ENCODE assay signal across 31 cellular contexts in genomic region chr7:105377903-105378302, GRCh38.
"Had no signal": no experiment of that assay in that cellular context is flagged by ENCODE, and none has a peak within 500 bp of the region (broad histone marks: within the 10 kb centered on the region; RNA-seq: fewer than 3 reads in every experiment).

No MANE protein-coding gene starts in this region.

- H3K9me3 ChIP-seq: ascending aorta, body of pancreas, breast epithelium, MG63 had no signal

- H3K27me3 ChIP-seq: ascending aorta, body of pancreas, breast epithelium, MG63 had no signal

- H3K4me2 ChIP-seq: PC-9 had no signal

- DNase-seq: activated CD4-positive, alpha-beta T cell treated with anti-CD3 and anti-CD28 coated beads, Interleukin-2, amount 10 ng/mL, durations not matched to agents 24 days and 14 days; activated CD4-positive, alpha-beta T cell treated with anti-CD3 and anti-CD28 coated beads, Interleukin-2, amount 50 U/mL, for 48 hours; activated CD8-positive, alpha-beta T cell treated with anti-CD3 and anti-CD28 coated beads, Interleukin-2, amount 10 ng/mL, durations not matched to agents 7 days and 5 days; activated gamma-delta T cell; activated naive CD4-positive, alpha-beta T cell treated with Interleukin-2 at 50 U/mL for 16 hours; activated naive CD8-positive, alpha-beta T cell treated with anti-CD3 and anti-CD28 coated beads, Interleukin-2, amount 10 ng/mL, durations not matched to agents 7 days and 5 days; activated T-cell treated with anti-CD3 and anti-CD28 coated beads, Interleukin-2, amount 50 U/mL, for 24 hours; amygdala; body of pancreas; Kasumi-1; MG63; NCI-H1048; NCI-H1105 treated with DMSO at 0.1 percent for 48 hours; NCI-H146; NCI-H187; NCI-H2029 treated with DMSO at 0.1 percent for 48 hours; NCI-H2107; NCI-H2171; NCI-H510A; NCI-H526; NCI-H748 treated with DMSO at 0.1 percent for 48 hours; PC-9; Right ventricle myocardium superior; SW 1271; T-helper 1 cell; T1000; WERI-Rb-1 had no signal

- H3K4me3 Mint-ChIP-seq: activated CD4-positive, alpha-beta T cell treated with anti-CD3 and anti-CD28 coated beads, Interleukin-2, amount 10 ng/mL, durations not matched to agents 24 days and 14 days; activated CD8-positive, alpha-beta T cell treated with anti-CD3 and anti-CD28 coated beads, Interleukin-2, amount 10 ng/mL, durations not matched to agents 7 days and 5 days; activated naive CD4-positive, alpha-beta T cell treated with anti-CD3 and anti-CD28 coated beads, Interleukin-2, amount 50 U/mL, for 24 hours; activated naive CD8-positive, alpha-beta T cell treated with anti-CD3 and anti-CD28 coated beads, Interleukin-2, amount 10 ng/mL, durations not matched to agents 7 days and 5 days; activated T-cell treated with anti-CD3 and anti-CD28 coated beads, Interleukin-2, amount 50 U/mL, for 24 hours had no signal

- H3K4me3 ChIP-seq: ascending aorta, body of pancreas, breast epithelium, MG63, PC-9 had no signal

- H3K9me3 Mint-ChIP-seq: activated CD4-positive, alpha-beta T cell treated with anti-CD3 and anti-CD28 coated beads, Interleukin-2, amount 10 ng/mL, durations not matched to agents 24 days and 14 days; activated naive CD8-positive, alpha-beta T cell treated with anti-CD3 and anti-CD28 coated beads, Interleukin-2, amount 10 ng/mL, durations not matched to agents 7 days and 5 days; activated T-cell treated with anti-CD3 and anti-CD28 coated beads, Interleukin-2, amount 50 U/mL, for 24 hours; activated T-helper 2 cell treated with anti-CD3 and anti-CD28 coated beads, Interferon-gamma antibody, Interleukin-2, Interleukin-4, amounts not matched to agents 10 μg/mL and 5 μg/mL and 100 μg/mL, durations not matched to agents 14 hours and 24 hours and 36 hours had no signal

- H3K27ac ChIP-seq: ascending aorta, body of pancreas, breast epithelium, PC-9, WERI-Rb-1 had no signal

- H3K27me3 Mint-ChIP-seq: activated CD4-positive, alpha-beta T cell treated with anti-CD3 and anti-CD28 coated beads, Interleukin-2, amount 10 ng/mL, durations not matched to agents 24 days and 14 days; activated naive CD4-positive, alpha-beta T cell treated with anti-CD3 and anti-CD28 coated beads, Interleukin-2, amount 50 U/mL, for 24 hours; activated naive CD8-positive, alpha-beta T cell treated with anti-CD3 and anti-CD28 coated beads, Interleukin-2, amount 10 ng/mL, durations not matched to agents 7 days and 5 days; activated T-cell treated with anti-CD3 and anti-CD28 coated beads, Interleukin-2, amount 50 U/mL, for 24 hours had no signal

- H3K4me1 ChIP-seq: ascending aorta, breast epithelium had no signal

- H3K36me3 ChIP-seq: ascending aorta, breast epithelium, MG63, WERI-Rb-1 had no signal

- H2AFZ ChIP-seq: PC-9 had no signal

- H3K27ac Mint-ChIP-seq: activated CD4-positive, alpha-beta T cell treated with anti-CD3 and anti-CD28 coated beads, Interleukin-2, amount 10 ng/mL, durations not matched to agents 24 days and 14 days; activated CD8-positive, alpha-beta T cell treated with anti-CD3 and anti-CD28 coated beads, Interleukin-2, amount 10 ng/mL, durations not matched to agents 7 days and 5 days; activated naive CD4-positive, alpha-beta T cell treated with anti-CD3 and anti-CD28 coated beads, Interleukin-2, amount 50 U/mL, for 24 hours; activated naive CD8-positive, alpha-beta T cell treated with anti-CD3 and anti-CD28 coated beads, Interleukin-2, amount 10 ng/mL, durations not matched to agents 7 days and 5 days; activated T-cell treated with anti-CD3 and anti-CD28 coated beads, Interleukin-2, amount 50 U/mL, for 24 hours; activated T-helper 2 cell treated with anti-CD3 and anti-CD28 coated beads, Interferon-gamma antibody, Interleukin-2, Interleukin-4, amounts not matched to agents 10 μg/mL and 5 μg/mL and 100 μg/mL, durations not matched to agents 14 hours and 24 hours and 36 hours had no signal

- ATAC-seq: activated CD8-positive, alpha-beta T cell treated with anti-CD3 and anti-CD28 coated beads, Interleukin-2, amount 10 ng/mL, durations not matched to agents 7 days and 5 days; body of pancreas had no signal
